In the genomic region with DNA sequence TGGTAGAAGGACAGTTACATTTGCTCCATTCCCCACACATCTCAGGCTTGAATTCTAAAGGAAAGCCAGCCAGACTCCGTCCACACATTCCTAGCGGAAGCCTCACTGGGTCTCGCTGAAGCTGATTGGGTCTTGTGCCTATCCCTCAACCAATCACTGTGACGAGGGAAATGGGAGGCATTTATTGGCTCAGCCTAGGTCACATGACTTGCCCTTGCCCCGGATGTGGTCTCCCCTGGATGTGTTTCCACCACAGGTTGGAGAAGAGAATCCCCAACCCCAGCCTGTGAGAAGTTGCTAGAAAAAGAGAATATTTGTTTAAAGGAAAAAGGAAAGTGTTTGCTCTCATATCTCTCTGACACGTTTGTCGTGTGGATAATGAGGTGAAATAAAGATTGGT, we compare ENCODE assay signal across 22 cellular contexts.
DNase-seq lines count a peak whose midpoint lies in the region; ATAC-seq, FAIRE-seq and TF ChIP-seq lines count a peak whose summit lies in the region.
"Had no signal": no experiment of that assay in that cellular context is flagged by ENCODE, and none has a peak within 500 bp of the region (broad histone marks: within the 10 kb centered on the region; RNA-seq: fewer than 3 reads in every experiment).

No MANE protein-coding gene starts in this region.

- no peaks in the 10 kb centered on the region for H3K4me1 ChIP-seq in HepG2 (ENCODE audit: insufficient read depth, low read length)
- peaks cover 0 to 11% (median 0%) of the 10 kb centered on the region in 4 donors for H3K4me1 ChIP-seq in right lobe of liver
- H3K4me1 ChIP-seq in testis = no peaks in the 10 kb centered on the region
- H3K4me1 ChIP-seq: BLaER1 had no signal

- FAIRE-seq in HepG2 (lab: Jason Lieb, UNC) (no peak), GM12892 (lab: Jason Lieb, UNC) (no peak)

- CTCF ChIA-PET in HepG2 (lab: Yijun Ruan, JAX; ENCODE audit: low intra/inter-chr PET ratio, low total read pairs) = no interaction called here

- H3K27ac Mint-ChIP-seq in T-helper 17 cell = no peak overlapping the region
- H3K27ac Mint-ChIP-seq: CD4-positive, CD25-positive, alpha-beta regulatory T cell had no signal

- H3K9me3 ChIP-seq in HepG2 (ENCODE audit: low read length) = no peaks in the 10 kb centered on the region
- no peaks in the 10 kb centered on the region for H3K9me3 ChIP-seq in right lobe of liver
- H3K9me3 ChIP-seq in testis = no peaks in the 10 kb centered on the region
- H3K9me3 ChIP-seq in T-helper 17 cell (ENCODE audit: control insufficient read depth, low read length, poor library complexity, severe bottlenecking) = no peaks in the 10 kb centered on the region
- H3K9me3 ChIP-seq: BLaER1 had no signal

- no peaks in the 10 kb centered on the region for H3K79me2 ChIP-seq in HepG2 (ENCODE audit: insufficient read depth, low read length)

- DNase-seq in HepG2 (ENCODE audit: low spot score) (no peak), right lobe of liver (no peak), NAMALWA (ENCODE audit: low spot score) (peak; percentile 6), fibroblast of mammary gland (ENCODE audit: low read depth) (peak; percentile 12), testis (peak; percentile 79), T-helper 17 cell (no peak), GM12892 (ENCODE audit: insufficient read length) (no peak)
- DNase-seq: CD4-positive, CD25-positive, alpha-beta regulatory T cell; DMS153; KBM-7; MM.1S; NCI-H1048; NCI-H1417; NCI-H1694 treated with DMSO at 0.1 percent for 48 hours; NCI-H2081; NCI-H2227 treated with DMSO at 0.1 percent for 48 hours; NCI-H526 treated with DMSO at 0.1 percent for 48 hours; SHP77 treated with DMSO at 0.1 percent for 48 hours had no signal

- BruUV-seq in HepG2 (replicated peaks; lab: Mats Ljungman, UMichigan) = no TSS peak

- TF ChIP-seq RAD21 in HepG2 (CRISPR knock-in tag; IDR thresholded peaks at IDR 0.05) = no peak

- no peak for ATAC-seq in HepG2
- ATAC-seq in right lobe of liver = no peak
- ATAC-seq in HG03354 (IDR thresholded peaks at IDR 0.05; ENCODE audit: poor library complexity, severe bottlenecking, unreplicated experiment) = no peak
- ATAC-seq in T-helper 17 cell = no peak
- ATAC-seq: HCT116 had no signal

- no peaks in the 10 kb centered on the region for H3K36me3 Mint-ChIP-seq in T-helper 17 cell (ENCODE audit: low read depth)
- H3K36me3 Mint-ChIP-seq: CD4-positive, CD25-positive, alpha-beta regulatory T cell had no signal

- in situ Hi-C loops in HepG2 (cut with HindIII; ENCODE audit: extremely low pct_ligation_motif_present, low pct_unique_long_range_greater_than_20kb) = loop anchor here (10.0 kb wide), 2 partner anchors 721 to 801 kb away; no protein-coding TSS in a partner anchor

- H3K36me3 ChIP-seq in HepG2 (replicated peaks in 1 of 2; ENCODE audit: control insufficient read depth in 1 of 2, insufficient read depth in 2 of 2, low read length in 2 of 2) = no peaks in the 10 kb centered on the region
- no peaks in the 10 kb centered on the region for H3K36me3 ChIP-seq in right lobe of liver
- H3K36me3 ChIP-seq in testis (ENCODE audit: low read depth, missing control alignments) = no peaks in the 10 kb centered on the region
- H3K36me3 ChIP-seq: BLaER1 had no signal

- TF ChIP-seq CTCF in HepG2 (CRISPR knock-in tag; IDR thresholded peaks at IDR 0.05) (no peak), right lobe of liver (IDR thresholded peaks at IDR 0.05) (no peak), fibroblast of mammary gland (conservative IDR thresholded peaks at IDR 0.05; ENCODE audit: control insufficient read depth, insufficient read depth, low read depth, low read length) (no peak), testis (IDR thresholded peaks at IDR 0.05) (no peak)

- H3K4me3 Mint-ChIP-seq in T-helper 17 cell = no peak overlapping the region
- H3K4me3 Mint-ChIP-seq: CD4-positive, CD25-positive, alpha-beta regulatory T cell had no signal

- TF ChIP-seq EP300 in HepG2 (IDR thresholded peaks at IDR 0.05; ENCODE audit: low read depth in 2 of 2, low read length in 2 of 2) (no peak), HepG2 (CRISPR knock-in tag; IDR thresholded peaks at IDR 0.05; ENCODE audit: borderline replicate concordance) (no peak)

- H3K9ac ChIP-seq in HepG2 (ENCODE audit: insufficient read depth, low read depth, low read length) = no peak overlapping the region
- H3K9ac ChIP-seq: BLaER1 had no signal

- H3K27me3 Mint-ChIP-seq in T-helper 17 cell = peaks cover 15% of the 10 kb centered on the region

- H3K27ac ChIP-seq in HepG2 (ENCODE audit: extremely low read length, insufficient read depth, low read length) (no peak overlapping the region), right lobe of liver (no peak overlapping the region), testis (no peak overlapping the region)
- H3K27ac ChIP-seq: BLaER1, HL-60 had no signal

- TF ChIP-seq POLR2A in HepG2 (IDR thresholded peaks at IDR 0.05; ENCODE audit: insufficient read depth in 1 of 2, low read depth in 2 of 2, low read length in 2 of 2) (no peak), right lobe of liver (IDR thresholded peaks at IDR 0.05) (no peak), testis (IDR thresholded peaks at IDR 0.05) (no peak), GM12892 (IDR thresholded peaks at IDR 0.05; ENCODE audit: low read depth, low read length) (no peak)

- intact Hi-C loops in HepG2 (cut with micrococcal nuclease; ENCODE audit: unreplicated experiment) (loop anchor here (10.0 kb wide), 1 partner anchor 921 kb away; no protein-coding TSS in a partner anchor), right lobe of liver (cut with DNase I) (loop anchor here in 1 of 2 donors (5.0 to 10.0 kb wide), 2 partner anchors 713 to 781 kb away; partner anchors contain the start of gene NUAK1), testis (cut with DNase I; ENCODE audit: low total_unique reads) (loop anchor here (5.0 kb wide), 1 partner anchor 713 kb away; the partner anchor contains the start of gene NUAK1)

- H3K27me3 ChIP-seq in HepG2 (ENCODE audit: control insufficient read depth in 1 of 2, insufficient read depth in 2 of 2, low read length in 2 of 2) = no peaks in the 10 kb centered on the region
- H3K27me3 ChIP-seq in right lobe of liver = no peaks in the 10 kb centered on the region
- H3K27me3 ChIP-seq in testis = no peaks in the 10 kb centered on the region
- H3K27me3 ChIP-seq: BLaER1 had no signal

- H2AFZ ChIP-seq in HepG2 (ENCODE audit: low read length) = no peak overlapping the region

- H3K4me3 ChIP-seq in HepG2 (replicated peaks in 1 of 3; ENCODE audit: insufficient read depth in 1 of 3, low read depth in 2 of 3, low read length in 3 of 3) = no peak overlapping the region
- H3K4me3 ChIP-seq in right lobe of liver = no peak overlapping the region
- no peak overlapping the region for H3K4me3 ChIP-seq in fibroblast of mammary gland (ENCODE audit: control insufficient read depth, low read depth, low read length)
- H3K4me3 ChIP-seq in testis = peak overlapping the region; percentile 7 to 32
- H3K4me3 ChIP-seq: BLaER1 had no signal

- H3K4me2 ChIP-seq in HepG2 (ENCODE audit: low read depth, low read length) = no peak overlapping the region
- H3K4me2 ChIP-seq: BLaER1 had no signal

- POLR2A ChIA-PET in HepG2 (lab: Yijun Ruan, JAX) = no interaction called here

- peaks cover 5% of the 10 kb centered on the region for H3K4me1 Mint-ChIP-seq in T-helper 17 cell
- H3K4me1 Mint-ChIP-seq: CD4-positive, CD25-positive, alpha-beta regulatory T cell had no signal

- 57% methylated on average over 7 of the region's 7 CpGs for WGBS in HepG2 (ENCODE audit: low lambda C conversion rate)
- WGBS in right lobe of liver (ENCODE audit: insufficient coverage, low coverage, low lambda C conversion rate, missing lambda C conversion rate) = 94% methylated on average over 7 of the region's 7 CpGs
- WGBS in testis, 2 donors = 63 to 73% methylated on average over 7 of the region's 7 CpGs

- H4K20me1 ChIP-seq in HepG2 (ENCODE audit: insufficient read depth, low read length) = no peaks in the 10 kb centered on the region
- H4K20me1 ChIP-seq: BLaER1 had no signal

TF ChIP-seq in HepG2, 621 proteins besides CTCF, POLR2A, EP300 and RAD21:
- no peak for TF ChIP-seq ZNF276 (CRISPR knock-in tag; IDR thresholded peaks at IDR 0.05; ENCODE audit: low read depth)
- 0 out of 2 replicates have a peak, but pooled peaks have one; percentile 14 for TF ChIP-seq NFYB (CRISPR knock-in tag; IDR thresholded peaks at IDR 0.05)
- TF ChIP-seq NR2C2 (CRISPR knock-in tag; IDR thresholded peaks at IDR 0.05; ENCODE audit: borderline replicate concordance) = peak; percentile 29; the same call in 1 of the 2 replicates
TF ChIP-seq in HepG2: peak in this region for 2.

Comparison
In these comparisons a context has a peak if more than half of its experiments do, and no peak if none do; other contexts are left out.
1. DNase-seq: peak in NAMALWA (single experiment), fibroblast of mammary gland (single experiment) and testis (single experiment); none in HepG2 (single experiment), right lobe of liver (0 of 3), T-helper 17 cell (0 of 3) and GM12892 (single experiment).
2. H3K4me3 ChIP-seq: peak in testis (2 of 2); none in HepG2 (0 of 3), right lobe of liver (0 of 3) and fibroblast of mammary gland (single experiment).